In genomic region chr10:71749396-71749795, GRCh38 we compare ENCODE assay signal across 10 cellular contexts.
DNase-seq lines count a peak whose midpoint lies in the region; ATAC-seq and TF ChIP-seq lines count a peak whose summit lies in the region.
"Had no signal": no experiment of that assay in that cellular context is flagged by ENCODE, and none has a peak within 500 bp of the region (broad histone marks: within the 10 kb centered on the region; RNA-seq: fewer than 3 reads in every experiment).

No MANE protein-coding gene starts in this region.

- H3K9me3 ChIP-seq in duodenal mucosa (ENCODE audit: control insufficient read depth in 1 of 2, low read length in 2 of 2) (no peaks in the 10 kb centered on the region), neutrophil (no peaks in the 10 kb centered on the region)

- H3K4me1 ChIP-seq in duodenal mucosa (ENCODE audit: control insufficient read depth in 1 of 2, insufficient read depth in 2 of 2, low read length in 2 of 2) (peaks cover 88 to 89% of the 10 kb centered on the region in 2 donors), neutrophil (ENCODE audit: control insufficient read depth in 1 of 2, insufficient read depth in 1 of 2, low read depth in 1 of 2, low read length in 1 of 2) (peaks cover 100% of the 10 kb centered on the region in 2 experiments)

- no peak for ATAC-seq in stimulated activated naive CD8-positive, alpha-beta T cell treated with anti-CD3 and anti-CD28 coated beads, Interleukin-15, Interleukin-2, amounts not matched to agents 100 U/mL and 50 U/mL, for 24 hours
- no peak for ATAC-seq in GM18502 (IDR thresholded peaks at IDR 0.05; ENCODE audit: poor library complexity, unreplicated experiment)

- H3K36me3 Mint-ChIP-seq in stimulated activated naive CD8-positive, alpha-beta T cell treated with anti-CD3 and anti-CD28 coated beads, Interleukin-15, Interleukin-2, amounts not matched to agents 100 ng/mL and 50 ng/mL, for 24 hours (ENCODE audit: low read depth) = peaks cover 48% of the 10 kb centered on the region

- no peaks in the 10 kb centered on the region for H3K9me3 Mint-ChIP-seq in stimulated activated naive CD8-positive, alpha-beta T cell treated with anti-CD3 and anti-CD28 coated beads, Interleukin-15, Interleukin-2, amounts not matched to agents 100 ng/mL and 50 ng/mL, for 24 hours

- peak overlapping the region; percentile 74 for H3K4me3 Mint-ChIP-seq in stimulated activated naive CD8-positive, alpha-beta T cell treated with anti-CD3 and anti-CD28 coated beads, Interleukin-15, Interleukin-2, amounts not matched to agents 100 ng/mL and 50 ng/mL, for 24 hours

- H3K27ac Mint-ChIP-seq in stimulated activated naive CD8-positive, alpha-beta T cell treated with anti-CD3 and anti-CD28 coated beads, Interleukin-15, Interleukin-2, amounts not matched to agents 100 ng/mL and 50 ng/mL, for 24 hours = peak overlapping the region; percentile 97

- no peaks in the 10 kb centered on the region for H3K27me3 Mint-ChIP-seq in stimulated activated naive CD8-positive, alpha-beta T cell treated with anti-CD3 and anti-CD28 coated beads, Interleukin-15, Interleukin-2, amounts not matched to agents 100 ng/mL and 50 ng/mL, for 24 hours

- no peak for TF ChIP-seq CTCF in neutrophil (IDR thresholded peaks at IDR 0.05)

- H3K27me3 ChIP-seq in duodenal mucosa (ENCODE audit: control insufficient read depth in 1 of 2, insufficient read depth in 2 of 2, low read length in 2 of 2) = no peaks in the 10 kb centered on the region
- H3K27me3 ChIP-seq in neutrophil = no peaks in the 10 kb centered on the region

- H3K36me3 ChIP-seq in duodenal mucosa (ENCODE audit: control insufficient read depth in 1 of 2, insufficient read depth in 2 of 2, low read length in 2 of 2) (peaks cover 16 to 31% of the 10 kb centered on the region in 2 donors), neutrophil (peaks cover 82% of the 10 kb centered on the region)

- no peak overlapping the region for H3K4me3 ChIP-seq in duodenal mucosa (ENCODE audit: low read depth in 1 of 2, low read length in 2 of 2)
- H3K4me3 ChIP-seq in neutrophil (ENCODE audit: low read depth in 1 of 2, low read length in 1 of 2) = peak overlapping the region; percentile 56 to 64

- DNase-seq in stimulated activated naive CD8-positive, alpha-beta T cell treated with anti-CD3 and anti-CD28 coated beads, Interleukin-15, Interleukin-2, amounts not matched to agents 100 U/mL and 50 U/mL, for 24 hours = no peak
- DNase-seq in NCI-H1694 (lab: John Stamatoyannopoulos, UW) = no peak
- DNase-seq in NCI-H2196 treated with DMSO at 0.1 percent for 48 hours (lab: John Stamatoyannopoulos, UW; ENCODE audit: unreplicated experiment) = no peak
- DNase-seq in dedifferentiated amniotic fluid mesenchymal stem cell (ENCODE audit: extremely low spot score) = no peak
- DNase-seq: NCI-H2227 treated with DMSO at 0.1 percent for 48 hours, retina had no signal

- H3K4me1 Mint-ChIP-seq in stimulated activated naive CD8-positive, alpha-beta T cell treated with anti-CD3 and anti-CD28 coated beads, Interleukin-15, Interleukin-2, amounts not matched to agents 100 ng/mL and 50 ng/mL, for 24 hours (ENCODE audit: low read depth) = peaks cover 96% of the 10 kb centered on the region

- H3K27ac ChIP-seq in duodenal mucosa (ENCODE audit: low read depth, low read length) (peak overlapping the region; percentile 59), neutrophil (peak overlapping the region; percentile 99)

- H3K9ac ChIP-seq in duodenal mucosa (ENCODE audit: low read depth in 1 of 2, low read length in 2 of 2) = peak overlapping the region; percentile 46 to 56

Comparison
In these comparisons a context has a peak if more than half of its experiments do, and no peak if none do; other contexts are left out.
1. H3K4me3 ChIP-seq: peak in neutrophil (2 of 2); none in duodenal mucosa (0 of 2).